20 cellular contexts compared by ENCODE assay signal in the genomic region with DNA sequence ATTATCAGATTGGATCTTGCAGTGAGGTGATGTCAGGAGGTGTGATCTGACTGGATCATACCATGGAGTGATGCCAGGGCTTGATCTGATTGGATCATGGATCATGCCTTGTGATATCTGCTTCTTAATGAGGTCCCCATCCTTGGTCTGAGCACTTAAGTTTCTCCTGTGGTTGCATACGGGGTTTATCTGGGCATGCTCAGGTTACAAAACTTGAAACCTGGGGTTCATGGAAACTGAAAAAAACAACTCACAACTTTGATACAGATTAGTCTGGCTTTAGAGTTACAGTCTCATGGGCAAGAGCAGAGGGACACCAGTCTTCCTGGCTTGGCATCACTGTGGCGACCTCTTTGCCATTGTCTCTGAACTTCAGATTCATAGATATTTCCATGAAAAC.
"Had no signal": no experiment of that assay in that cellular context is flagged by ENCODE, and none has a peak within 500 bp of the region (broad histone marks: within the 10 kb centered on the region; RNA-seq: fewer than 3 reads in every experiment).

No MANE protein-coding gene starts in this region.

- H3K4me1 Mint-ChIP-seq: natural killer cell had no signal

- H3K4me1 ChIP-seq: breast epithelium, foreskin keratinocyte, prostate gland, suprapubic skin had no signal

- ATAC-seq: activated CD4-positive, CD25-positive, alpha-beta regulatory T cell treated with anti-CD3 and anti-CD28 coated beads, Interleukin-2, amount 50 U/mL, for 24 hours; effector memory CD8-positive, alpha-beta T cell; natural killer cell; sciatic nerve had no signal

- H3K36me3 ChIP-seq: breast epithelium, prostate gland, suprapubic skin had no signal

- H3K27ac ChIP-seq: breast epithelium, foreskin keratinocyte, prostate gland, suprapubic skin had no signal

- H3K27ac Mint-ChIP-seq: dendritic cell treated with granulocyte-macrophage colony-stimulating factor and Interleukin-4, amounts not matched to agents 40 ng/mL and 50 ng/mL, for 4 days; effector memory CD8-positive, alpha-beta T cell; natural killer cell; stimulated activated naive CD8-positive, alpha-beta T cell treated with anti-CD3 and anti-CD28 coated beads, Interleukin-15, Interleukin-2, amounts not matched to agents 100 ng/mL and 50 ng/mL, for 24 hours; T-helper 2 cell treated with Interferon-gamma antibody and Interleukin-4, amounts not matched to agents 5 μg/mL and 100 μg/mL, for 36 hours; type B pancreatic cell had no signal

- H3K27me3 ChIP-seq: breast epithelium, suprapubic skin had no signal

- H3K27me3 Mint-ChIP-seq: dendritic cell treated with granulocyte-macrophage colony-stimulating factor and Interleukin-4, amounts not matched to agents 40 ng/mL and 50 ng/mL, for 4 days had no signal

- DNase-seq: activated CD4-positive, alpha-beta T cell treated with anti-CD3 and anti-CD28 coated beads, Interleukin-2, amount 50 U/mL, for 4 hours; activated naive CD4-positive, alpha-beta T cell treated with Interleukin-2 at 50 U/mL for 16 hours; activated T-cell treated with anti-CD3 and anti-CD28 coated beads for 4 hours; aorta; cerebellar nuclear complex; effector memory CD8-positive, alpha-beta T cell; foreskin keratinocyte; kidney glomerular epithelial cell; mesenchymal stem cell; natural killer cell; nucleus accumbens had no signal

- H3K9me3 ChIP-seq: breast epithelium, prostate gland, suprapubic skin had no signal

- H3K36me3 Mint-ChIP-seq: natural killer cell, type B pancreatic cell had no signal

- H3K4me3 Mint-ChIP-seq: dendritic cell treated with granulocyte-macrophage colony-stimulating factor and Interleukin-4, amounts not matched to agents 40 ng/mL and 50 ng/mL, for 4 days; effector memory CD8-positive, alpha-beta T cell; natural killer cell; stimulated activated naive CD8-positive, alpha-beta T cell treated with anti-CD3 and anti-CD28 coated beads, Interleukin-15, Interleukin-2, amounts not matched to agents 100 ng/mL and 50 ng/mL, for 24 hours; T-helper 2 cell treated with Interferon-gamma antibody and Interleukin-4, amounts not matched to agents 5 μg/mL and 100 μg/mL, for 36 hours; type B pancreatic cell had no signal

- H3K4me3 ChIP-seq: breast epithelium, prostate gland, suprapubic skin had no signal
